8 cellular contexts compared by ENCODE assay signal in the genomic region with DNA sequence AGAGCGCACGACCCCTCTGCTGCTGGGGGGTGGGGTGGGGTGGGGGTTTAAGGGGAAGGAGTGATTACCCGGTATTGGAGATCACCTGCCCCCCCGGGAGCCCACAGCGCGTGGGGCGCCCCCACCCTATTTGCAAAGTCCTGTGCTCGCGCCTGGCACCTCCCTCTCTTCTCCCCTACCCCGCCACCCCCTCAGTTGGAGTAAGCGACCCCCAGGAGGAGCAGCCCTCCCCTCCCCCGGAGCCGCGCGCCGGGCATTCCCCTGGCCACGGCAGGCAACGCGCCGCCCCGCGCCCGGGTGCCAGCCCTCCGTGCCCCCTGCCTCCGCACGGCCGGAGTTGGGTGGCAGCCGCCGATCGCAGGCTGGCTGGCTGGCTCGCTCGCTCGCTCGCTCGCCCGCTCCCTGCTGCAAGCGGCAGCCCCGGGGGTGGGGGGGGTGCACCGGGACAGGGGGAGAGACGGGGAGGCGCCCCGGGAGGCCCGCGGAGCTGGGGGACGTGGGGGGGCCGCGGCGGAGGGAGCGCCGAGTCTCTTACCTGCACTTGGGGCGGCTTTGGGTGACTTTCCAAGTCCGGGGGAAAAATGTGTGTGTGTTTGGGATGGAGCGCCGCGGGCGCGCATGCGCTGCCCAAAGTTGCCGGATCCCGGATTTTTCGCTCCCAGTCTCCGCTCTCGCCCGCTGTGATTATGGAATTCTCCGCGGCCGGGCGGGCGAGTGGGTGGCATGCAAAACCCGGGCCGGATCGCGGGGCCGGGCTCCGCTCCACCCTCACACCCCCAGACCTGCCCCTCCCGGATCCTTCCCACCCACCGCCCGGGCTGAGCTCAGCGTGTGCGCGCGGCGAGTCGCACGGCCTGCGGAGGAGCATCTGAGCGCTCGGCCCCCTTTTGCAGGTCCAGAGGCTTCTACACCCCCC. TPM values are rescaled to one million over a fixed set of nuclear protein-coding genes. Genes with fewer than 3 reads are reported as not detected.
A peak's percentile ranks its signal among the peaks of the same experiment; 100 is the strongest.
DNase-seq lines count a peak whose midpoint lies in the region; ATAC-seq and TF ChIP-seq lines count a peak whose summit lies in the region.

A gene with protein sequence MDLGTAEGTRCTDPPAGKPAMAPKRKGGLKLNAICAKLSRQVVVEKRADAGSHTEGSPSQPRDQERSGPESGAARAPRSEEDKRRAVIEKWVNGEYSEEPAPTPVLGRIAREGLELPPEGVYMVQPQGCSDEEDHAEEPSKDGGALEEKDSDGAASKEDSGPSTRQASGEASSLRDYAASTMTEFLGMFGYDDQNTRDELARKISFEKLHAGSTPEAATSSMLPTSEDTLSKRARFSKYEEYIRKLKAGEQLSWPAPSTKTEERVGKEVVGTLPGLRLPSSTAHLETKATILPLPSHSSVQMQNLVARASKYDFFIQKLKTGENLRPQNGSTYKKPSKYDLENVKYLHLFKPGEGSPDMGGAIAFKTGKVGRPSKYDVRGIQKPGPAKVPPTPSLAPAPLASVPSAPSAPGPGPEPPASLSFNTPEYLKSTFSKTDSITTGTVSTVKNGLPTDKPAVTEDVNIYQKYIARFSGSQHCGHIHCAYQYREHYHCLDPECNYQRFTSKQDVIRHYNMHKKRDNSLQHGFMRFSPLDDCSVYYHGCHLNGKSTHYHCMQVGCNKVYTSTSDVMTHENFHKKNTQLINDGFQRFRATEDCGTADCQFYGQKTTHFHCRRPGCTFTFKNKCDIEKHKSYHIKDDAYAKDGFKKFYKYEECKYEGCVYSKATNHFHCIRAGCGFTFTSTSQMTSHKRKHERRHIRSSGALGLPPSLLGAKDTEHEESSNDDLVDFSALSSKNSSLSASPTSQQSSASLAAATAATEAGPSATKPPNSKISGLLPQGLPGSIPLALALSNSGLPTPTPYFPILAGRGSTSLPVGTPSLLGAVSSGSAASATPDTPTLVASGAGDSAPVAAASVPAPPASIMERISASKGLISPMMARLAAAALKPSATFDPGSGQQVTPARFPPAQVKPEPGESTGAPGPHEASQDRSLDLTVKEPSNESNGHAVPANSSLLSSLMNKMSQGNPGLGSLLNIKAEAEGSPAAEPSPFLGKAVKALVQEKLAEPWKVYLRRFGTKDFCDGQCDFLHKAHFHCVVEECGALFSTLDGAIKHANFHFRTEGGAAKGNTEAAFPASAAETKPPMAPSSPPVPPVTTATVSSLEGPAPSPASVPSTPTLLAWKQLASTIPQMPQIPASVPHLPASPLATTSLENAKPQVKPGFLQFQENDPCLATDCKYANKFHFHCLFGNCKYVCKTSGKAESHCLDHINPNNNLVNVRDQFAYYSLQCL (N-terminal part only) (minus strand): TSS at position 618 of the 916 bp plus-strand sequence. CDS start 102,757 bp downstream, outside the sequence.

- no peaks in the 10 kb centered on the region for H3K9me3 ChIP-seq in HUES64 (ENCODE audit: insufficient read depth, low read depth, low read length)
- H3K9me3 ChIP-seq in Panc1 (ENCODE audit: control insufficient read depth, insufficient read depth, low read depth, low read length) = no peaks in the 10 kb centered on the region

- no peak within 1 kb of the TSS for H3K9ac ChIP-seq in HUES64 (ENCODE audit: low read depth, low read length)

- H3K4me3 ChIP-seq in HUES64 (ENCODE audit: low read length) (peak within 1 kb of the TSS; percentile 58), Panc1 (ENCODE audit: low read depth in 2 of 2, low read length in 2 of 2) (peak within 1 kb of the TSS; percentile 69 to 76)

- in situ Hi-C loops in Panc1 (cut with HindIII; ENCODE audit: low pct_unique_long_range_greater_than_20kb, low sequenced_read_pairs) = no loop called here

- TF ChIP-seq CTCF in Panc1 (IDR thresholded peaks at IDR 0.05) = no peak

- DNase-seq in C1 segment of cervical spinal cord (lab: John Stamatoyannopoulos, UW) = peak in 11 of 14 donors; percentile 4 to 78 (median 37)
- peak; percentile 62 for DNase-seq in Panc1 (ENCODE audit: low read depth, low spot score)
- DNase-seq in dermis microvascular lymphatic vessel endothelial cell (ENCODE audit: low read depth in 2 of 2) = peak; percentile 87 to 88
- DNase-seq in left kidney (ENCODE audit: low read depth, low spot score) = peak; percentile 96
- DNase-seq in stimulated activated CD8-positive, alpha-beta memory T cell treated with anti-CD3 and anti-CD28 coated beads, Interleukin-4, amount 100 ng/mL, for 48 hours = peak; percentile 29
- DNase-seq in T-helper 1 cell = no peak

- WGBS in HUES64 = under 1% methylated on average over 77 of the region's 88 CpGs

- intact Hi-C loops in Panc1 (cut with micrococcal nuclease; ENCODE audit: unreplicated experiment) = loop anchor here (1.0 kb wide), 1 partner anchor 282 kb away; no protein-coding TSS in a partner anchor

- POLR2A ChIA-PET in Panc1 (lab: Charles Lee) = interaction anchor here (0.6 kb wide), 1 partner anchor 1112 kb away, joined by 4 read pairs; no protein-coding TSS in a partner anchor

- CTCF ChIA-PET in Panc1 (lab: Charles Lee) = interaction anchor here (0.5 kb wide), 1 partner anchor 8 kb away, joined by 4 read pairs; no protein-coding TSS in a partner anchor

- no TSS peak for BruUV-seq in Panc1 (replicated peaks; lab: Mats Ljungman, UMichigan)

- H3K4me1 ChIP-seq in HUES64 (ENCODE audit: insufficient read depth, low read length) = peaks cover 28% of the 10 kb centered on the region
- peaks cover 14% of the 10 kb centered on the region for H3K4me1 ChIP-seq in Panc1 (ENCODE audit: control insufficient read depth, insufficient read depth, low read length)

- H3K36me3 ChIP-seq in HUES64 (ENCODE audit: insufficient read depth, low read length) (no peaks in the 10 kb centered on the region), Panc1 (ENCODE audit: control insufficient read depth, insufficient read depth, low read length) (no peaks in the 10 kb centered on the region)

- ATAC-seq in Panc1 (peak; percentile 73), HG02884 (IDR thresholded peaks at IDR 0.05; ENCODE audit: unreplicated experiment) (no peak)

- H3K27ac ChIP-seq in HUES64 (ENCODE audit: low read depth, low read length) (no peak within 1 kb of the TSS), Panc1 (ENCODE audit: low read length) (peak within 1 kb of the TSS; percentile 86)

- peaks cover 59% of the 10 kb centered on the region for H3K27me3 ChIP-seq in HUES64 (ENCODE audit: insufficient read depth, low read length)
- H3K27me3 ChIP-seq in Panc1 (ENCODE audit: control insufficient read depth, insufficient read depth, low read length) = no peaks in the 10 kb centered on the region

RNA-seq across cellular contexts. Expression of the gene that starts here (rescaled TPM):
- 4.2 TPM for polyA plus RNA-seq in HUES64 (2013, experiment 1 of 2)
- 8.7 TPM for polyA plus RNA-seq in HUES64 (2013, experiment 2 of 2)
- total RNA-seq in Panc1 (2021; ENCODE audit: unreplicated experiment) = 27.8 TPM
- polyA plus RNA-seq in Panc1 (2012; ENCODE audit: insufficient read length) = 15.3 TPM
- total RNA-seq in dermis microvascular lymphatic vessel endothelial cell = 1.4 and 2.3 TPM in 2 replicates

Comparison
In these comparisons a context has a peak if more than half of its experiments do, and no peak if none do; other contexts are left out.
1. DNase-seq: peak in C1 segment of cervical spinal cord (11 of 14), Panc1 (single experiment), dermis microvascular lymphatic vessel endothelial cell (2 of 2), left kidney (single experiment) and stimulated activated CD8-positive, alpha-beta memory T cell treated with anti-CD3 and anti-CD28 coated beads, Interleukin-4, amount 100 ng/mL, for 48 hours (single experiment); none in T-helper 1 cell (0 of 5).